14 cellular contexts compared by ENCODE assay signal in the genomic region with DNA sequence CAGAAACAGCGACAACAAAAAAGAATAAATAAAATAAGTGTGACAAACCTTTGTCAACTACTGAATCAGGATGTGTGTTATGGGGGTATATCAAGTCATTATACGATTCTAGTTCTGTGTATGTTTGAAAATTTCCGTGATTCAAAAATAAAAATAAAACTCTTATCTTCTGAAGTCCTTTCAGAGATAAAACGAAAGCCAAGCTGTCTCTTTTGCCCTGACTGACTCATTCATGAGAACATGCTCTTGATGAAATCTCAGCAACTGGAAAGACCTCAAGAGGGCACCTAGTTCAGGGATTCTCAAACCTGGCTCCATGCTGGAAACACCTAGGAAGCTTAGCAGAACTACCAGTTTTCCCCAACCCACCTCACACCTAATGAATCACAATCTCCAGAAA. TPM values are rescaled to one million over a fixed set of nuclear protein-coding genes. Genes with fewer than 3 reads are reported as not detected.
DNase-seq lines count a peak whose midpoint lies in the region; ATAC-seq and TF ChIP-seq lines count a peak whose summit lies in the region.
"Had no signal": no experiment of that assay in that cellular context is flagged by ENCODE, and none has a peak within 500 bp of the region (broad histone marks: within the 10 kb centered on the region; RNA-seq: fewer than 3 reads in every experiment).

No MANE protein-coding gene starts in this region.

- peaks cover 75% of the 10 kb centered on the region for H3K79me2 ChIP-seq in OCI-LY1 (ENCODE audit: insufficient read depth, low read length)

- H3K9me3 ChIP-seq in OCI-LY1 (ENCODE audit: low read length) (no peaks in the 10 kb centered on the region), endodermal cell (ENCODE audit: control insufficient read depth, low read length) (peaks cover 8% of the 10 kb centered on the region), gastrocnemius medialis (no peaks in the 10 kb centered on the region), esophagus muscularis mucosa (no peaks in the 10 kb centered on the region)
- H3K9me3 ChIP-seq: heart right ventricle, Peyer's patch had no signal

- peaks cover 69% of the 10 kb centered on the region for H3K36me3 ChIP-seq in OCI-LY1 (ENCODE audit: insufficient read depth, low read length)
- peaks cover 34% of the 10 kb centered on the region for H3K36me3 ChIP-seq in endodermal cell (ENCODE audit: control insufficient read depth, insufficient read depth, low read length)
- H3K36me3 ChIP-seq in gastrocnemius medialis, result peaks cover 0 to 19% of the 10 kb centered on the region in 2 donors
- peaks cover 0 to 32% (median 14%) of the 10 kb centered on the region in 4 donors for H3K36me3 ChIP-seq in esophagus muscularis mucosa

- H3K27ac Mint-ChIP-seq in T-helper 1 cell treated with Interleukin-12 subunit alpha and Interleukin-12 subunit beta and Interleukin-4 antibody, amounts not matched to agents 30 μg/mL and 1 μg/mL, for 36 hours, result peak overlapping the region; percentile 31
- no peak overlapping the region for H3K27ac Mint-ChIP-seq in endodermal cell

- H3K36me3 Mint-ChIP-seq in T-helper 1 cell treated with Interleukin-12 subunit alpha and Interleukin-12 subunit beta and Interleukin-4 antibody, amounts not matched to agents 30 μg/mL and 1 μg/mL, for 36 hours (ENCODE audit: low read depth), result peaks cover 30% of the 10 kb centered on the region
- peaks cover 86% of the 10 kb centered on the region for H3K36me3 Mint-ChIP-seq in endodermal cell (ENCODE audit: low read depth)

- H3K9ac ChIP-seq in OCI-LY1 (ENCODE audit: low read length) (no peak overlapping the region; the same call in 1 of the 2 replicates), endodermal cell (ENCODE audit: extremely low read depth, low read length, poor library complexity, severe bottlenecking) (no peak overlapping the region)

- peak overlapping the region; percentile 8; the same call in 1 of the 2 replicates for H3K4me2 ChIP-seq in OCI-LY1 (ENCODE audit: low read length)

- H3K4me1 ChIP-seq in OCI-LY1 (ENCODE audit: insufficient read depth, low read length, severe bottlenecking), result peaks cover 51% of the 10 kb centered on the region
- H3K4me1 ChIP-seq in endodermal cell (ENCODE audit: control insufficient read depth, insufficient read depth, low read length), result no peaks in the 10 kb centered on the region
- peaks cover 55 to 58% of the 10 kb centered on the region in 2 donors for H3K4me1 ChIP-seq in gastrocnemius medialis
- H3K4me1 ChIP-seq in esophagus muscularis mucosa, result peaks cover 42 to 86% (median 67%) of the 10 kb centered on the region in 4 donors

- H3K4me1 Mint-ChIP-seq in T-helper 1 cell treated with Interleukin-12 subunit alpha and Interleukin-12 subunit beta and Interleukin-4 antibody, amounts not matched to agents 30 μg/mL and 1 μg/mL, for 36 hours (ENCODE audit: low read depth), result peaks cover 43% of the 10 kb centered on the region
- peaks cover 22% of the 10 kb centered on the region for H3K4me1 Mint-ChIP-seq in endodermal cell

- no peak for ATAC-seq in gastrocnemius medialis
- no peak for ATAC-seq in HG03520 (IDR thresholded peaks at IDR 0.05; ENCODE audit: unreplicated experiment)

- no peak for TF ChIP-seq EP300 in esophagus muscularis mucosa (IDR thresholded peaks at IDR 0.05)

- H3K27ac ChIP-seq in OCI-LY1 (ENCODE audit: low read depth, low read length, poor library complexity, severe bottlenecking) (peak overlapping the region; percentile 4), endodermal cell (ENCODE audit: low read depth, low read length) (no peak overlapping the region), gastrocnemius medialis (peak overlapping the region; percentile 56 to 82 (median 75)), esophagus muscularis mucosa (replicated peaks in 1 of 4) (peak overlapping the region in 2 of 4 donors; percentile 20 to 70)
- H3K27ac ChIP-seq: Peyer's patch had no signal

- H3K9me2 ChIP-seq in OCI-LY1 (ENCODE audit: low read depth, low read length), result no peaks in the 10 kb centered on the region

- WGBS in endodermal cell (ENCODE audit: insufficient coverage in 1 of 2, insufficient read length in 1 of 2), 2 experiments, result 88 to 97% methylated on average over 2 to 3 of the region's 4 CpGs
- 66% methylated on average over 4 of the region's 4 CpGs for WGBS in esophagus muscularis mucosa

- H2AFZ ChIP-seq in OCI-LY1 (ENCODE audit: low read length), result no peak overlapping the region

- TF ChIP-seq POLR2A in gastrocnemius medialis (IDR thresholded peaks at IDR 0.05) (no peak), esophagus muscularis mucosa (IDR thresholded peaks at IDR 0.05; ENCODE audit: low read depth) (no peak)

- no peaks in the 10 kb centered on the region for H3K27me3 Mint-ChIP-seq in T-helper 1 cell treated with Interleukin-12 subunit alpha and Interleukin-12 subunit beta and Interleukin-4 antibody, amounts not matched to agents 30 μg/mL and 1 μg/mL, for 36 hours (ENCODE audit: low read depth)
- H3K27me3 Mint-ChIP-seq in endodermal cell (ENCODE audit: insufficient read depth), result no peaks in the 10 kb centered on the region

- TF ChIP-seq CTCF in OCI-LY1 (IDR thresholded peaks at IDR 0.05; ENCODE audit: low read length) (no peak), endodermal cell (conservative IDR thresholded peaks at IDR 0.05) (peak; percentile 21), gastrocnemius medialis (IDR thresholded peaks at IDR 0.05 in 4 of 5, conservative IDR thresholded peaks at IDR 0.05 in 1 of 5) (no peak), esophagus muscularis mucosa (IDR thresholded peaks at IDR 0.05) (no peak)

- no peaks in the 10 kb centered on the region for H3K27me3 ChIP-seq in OCI-LY1 (ENCODE audit: insufficient read depth, low read length)
- no peaks in the 10 kb centered on the region for H3K27me3 ChIP-seq in endodermal cell (ENCODE audit: control insufficient read depth, insufficient read depth, low read length, poor library complexity, severe bottlenecking)
- no peaks in the 10 kb centered on the region for H3K27me3 ChIP-seq in gastrocnemius medialis
- no peaks in the 10 kb centered on the region for H3K27me3 ChIP-seq in esophagus muscularis mucosa
- H3K27me3 ChIP-seq: heart right ventricle, Peyer's patch had no signal

- H4K20me1 ChIP-seq in OCI-LY1 (ENCODE audit: insufficient read depth, low read length), result no peaks in the 10 kb centered on the region

- H3K9me3 Mint-ChIP-seq in T-helper 1 cell treated with Interleukin-12 subunit alpha and Interleukin-12 subunit beta and Interleukin-4 antibody, amounts not matched to agents 30 μg/mL and 1 μg/mL, for 36 hours, result no peaks in the 10 kb centered on the region
- H3K9me3 Mint-ChIP-seq in endodermal cell, result peaks cover 17% of the 10 kb centered on the region

- DNase-seq in T-helper 1 cell, result no peak
- DNase-seq in endodermal cell, result no peak
- no peak for DNase-seq in gastrocnemius medialis
- no peak for DNase-seq in esophagus muscularis mucosa (ENCODE audit: extremely low spot score)
- DNase-seq in nucleus accumbens (lab: John Stamatoyannopoulos, UW), result no peak
- DNase-seq: 8988T; dermis blood vessel endothelial cell; heart right ventricle; NCI-H446 treated with DMSO at 0.1 percent for 48 hours; stimulated activated CD4-positive, alpha-beta T cell treated with anti-CD3 and anti-CD28 coated beads, Interleukin-4, amount 100 ng/mL, for 24 hours had no signal

- in situ Hi-C loops in gastrocnemius medialis (cut with MboI; ENCODE audit: low sequenced_read_pairs in 4 of 4), result loop anchor here in 2 of 4 donors (25.0 kb wide), 1 partner anchor 371 kb away; no protein-coding TSS in a partner anchor

- H3F3A ChIP-seq in OCI-LY1 (ENCODE audit: insufficient read depth, low read length), result no peaks in the 10 kb centered on the region

- no peak overlapping the region for H3K4me3 Mint-ChIP-seq in T-helper 1 cell treated with Interleukin-12 subunit alpha and Interleukin-12 subunit beta and Interleukin-4 antibody, amounts not matched to agents 30 μg/mL and 1 μg/mL, for 36 hours
- no peak overlapping the region for H3K4me3 Mint-ChIP-seq in endodermal cell

- intact Hi-C loops in gastrocnemius medialis (cut with DNase I; ENCODE audit: low total_unique reads) (no loop called here), esophagus muscularis mucosa (cut with DNase I) (no loop called here)

- H3K4me3 ChIP-seq in OCI-LY1 (ENCODE audit: low read depth, low read length, poor library complexity, severe bottlenecking), result no peak overlapping the region
- no peak overlapping the region for H3K4me3 ChIP-seq in endodermal cell (ENCODE audit: low read length)
- no peak overlapping the region for H3K4me3 ChIP-seq in gastrocnemius medialis
- H3K4me3 ChIP-seq in esophagus muscularis mucosa, result no peak overlapping the region
- H3K4me3 ChIP-seq: heart right ventricle, Peyer's patch had no signal

RNA-seq across cellular contexts. Expression of a gene that starts 9.2 kb away (rescaled TPM):
- total RNA-seq in endodermal cell (10 to 100 TPM; 61.2 to 84.1 TPM), gastrocnemius medialis (100 to 1,000 TPM in 3 of 4 donors, 10 to 100 TPM in 1; 99.6 to 172 (median 103) TPM), esophagus muscularis mucosa (100 to 1,000 TPM; 114 to 180 (median 145) TPM)
- 44.3 TPM for polyA plus RNA-seq in endodermal cell (2013, experiment 1 of 2)
- 37.3 TPM for polyA plus RNA-seq in endodermal cell (2013, experiment 2 of 2)
